Comparison of ENCODE assay signal across 1 cellular context in genomic region chr6:56938634-56939294, GRCh38.
TF ChIP-seq lines count a peak whose summit lies in the region.

No MANE protein-coding gene starts in this region.

TF ChIP-seq in SK-N-SH, 30 proteins besides CTCF, POLR2A, EP300 and RAD21 (continued from another document):
- TF ChIP-seq REST (IDR thresholded peaks at IDR 0.05; ENCODE audit: low read depth, low read length) (peak; percentile 71), CHD2 (IDR thresholded peaks at IDR 0.05; ENCODE audit: low read length, partially characterized antibody) (peak; percentile 14), ZBTB33 (IDR thresholded peaks at IDR 0.05; ENCODE audit: borderline replicate concordance, low read depth) (peak; percentile 85), RCOR1 (IDR thresholded peaks at IDR 0.05; ENCODE audit: low read length) (no peak), EZH2phosphoT487 (IDR thresholded peaks at IDR 0.05; ENCODE audit: borderline replicate concordance, low read depth) (no peak), USF1 (IDR thresholded peaks at IDR 0.05; ENCODE audit: borderline replicate concordance, low read depth) (peak; percentile 67), TCF12 (IDR thresholded peaks at IDR 0.05) (peak; percentile 96), TAF1 (IDR thresholded peaks at IDR 0.05; ENCODE audit: borderline replicate concordance, low read depth, low read length) (0 out of 2 replicates have a peak, but pooled peaks have one; percentile 21), RXRA (IDR thresholded peaks at IDR 0.05; ENCODE audit: borderline replicate concordance, low read depth) (peak; percentile 86; the same call in 1 of the 2 replicates), MEF2A (IDR thresholded peaks at IDR 0.05; ENCODE audit: borderline replicate concordance, low read depth) (peak; percentile 66; the same call in 1 of the 2 replicates)
